In the genomic region with DNA sequence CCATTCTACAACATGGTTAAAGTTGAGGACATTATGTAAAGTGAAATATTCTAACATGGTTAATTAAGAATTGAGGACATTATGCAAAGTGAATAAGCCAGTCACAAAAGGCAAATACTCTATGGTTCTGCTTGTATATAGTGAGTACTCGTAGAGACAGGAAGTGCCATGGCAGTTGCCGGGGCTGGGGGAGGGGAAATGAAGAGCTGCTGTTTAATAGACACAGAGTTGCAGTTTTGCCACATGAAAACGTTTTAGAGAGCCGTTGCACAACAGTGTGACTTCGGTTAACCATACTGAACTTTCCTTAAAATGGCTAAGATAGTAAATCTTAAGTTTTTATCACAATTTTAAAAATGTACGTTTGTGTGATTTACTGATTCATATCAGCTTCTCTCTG, we compare ENCODE assay signal across 9 cellular contexts.
DNase-seq lines count a peak whose midpoint lies in the region; ATAC-seq and TF ChIP-seq lines count a peak whose summit lies in the region.
"Had no signal": no experiment of that assay in that cellular context is flagged by ENCODE, and none has a peak within 500 bp of the region (broad histone marks: within the 10 kb centered on the region; RNA-seq: fewer than 3 reads in every experiment).

No MANE protein-coding gene starts in this region.

- H3K9me3 ChIP-seq in esophagus squamous epithelium = no peaks in the 10 kb centered on the region

- intact Hi-C loops in activated CD4-positive, alpha-beta T cell treated with anti-CD3 and anti-CD28 coated beads, Interleukin-2, amount 10 ng/mL, durations not matched to agents 24 days and 14 days (cut with micrococcal nuclease) = loop anchor here (1.0 to 10.0 kb wide), 2 partner anchors 26 to 590 kb away; a partner anchor contains a TSS
- intact Hi-C loops in esophagus squamous epithelium (cut with DNase I) = no loop called here

- no peak for TF ChIP-seq POLR2A in esophagus squamous epithelium (IDR thresholded peaks at IDR 0.05)

- peaks cover 17% of the 10 kb centered on the region for H3K9me3 Mint-ChIP-seq in activated CD4-positive, alpha-beta T cell treated with anti-CD3 and anti-CD28 coated beads, Interleukin-2, amount 10 ng/mL, durations not matched to agents 24 days and 14 days

- H3K27me3 Mint-ChIP-seq in activated CD4-positive, alpha-beta T cell treated with anti-CD3 and anti-CD28 coated beads, Interleukin-2, amount 10 ng/mL, durations not matched to agents 24 days and 14 days = no peaks in the 10 kb centered on the region

- ATAC-seq in GM19035 (IDR thresholded peaks at IDR 0.05; ENCODE audit: unreplicated experiment) = no peak

- no peaks in the 10 kb centered on the region for H3K4me1 ChIP-seq in esophagus squamous epithelium

- H3K36me3 Mint-ChIP-seq in activated CD4-positive, alpha-beta T cell treated with anti-CD3 and anti-CD28 coated beads, Interleukin-2, amount 10 ng/mL, durations not matched to agents 24 days and 14 days (ENCODE audit: low read depth) = peaks cover 8% of the 10 kb centered on the region

- H3K27ac Mint-ChIP-seq in activated CD4-positive, alpha-beta T cell treated with anti-CD3 and anti-CD28 coated beads, Interleukin-2, amount 10 ng/mL, durations not matched to agents 24 days and 14 days = peak overlapping the region; percentile 17

- DNase-seq in NCI-H510A treated with DMSO at 0.1 percent for 48 hours (lab: John Stamatoyannopoulos, UW) = peak; percentile 27
- peak; percentile 89 for DNase-seq in activated CD4-positive, alpha-beta T cell treated with anti-CD3 and anti-CD28 coated beads, Interleukin-2, amount 10 ng/mL, durations not matched to agents 24 days and 14 days
- peak; percentile 59 for DNase-seq in effector CD4-positive, alpha-beta T cell
- peak; percentile 27 for DNase-seq in stimulated activated CD8-positive, alpha-beta memory T cell treated with anti-CD3 and anti-CD28 coated beads, Interleukin-4, amount 100 ng/mL, for 24 hours (ENCODE audit: low read depth)
- no peak for DNase-seq in dedifferentiated amniotic fluid mesenchymal stem cell (ENCODE audit: extremely low spot score)
- DNase-seq in OCI-M2 (lab: John Stamatoyannopoulos, UW; ENCODE audit: unreplicated experiment) = no peak
- no peak for DNase-seq in esophagus squamous epithelium (lab: John Stamatoyannopoulos, UW)
- DNase-seq: NCI-H82 had no signal

- no peak overlapping the region for H3K27ac ChIP-seq in esophagus squamous epithelium

- H3K36me3 ChIP-seq in esophagus squamous epithelium = no peaks in the 10 kb centered on the region

- H3K4me3 Mint-ChIP-seq in activated CD4-positive, alpha-beta T cell treated with anti-CD3 and anti-CD28 coated beads, Interleukin-2, amount 10 ng/mL, durations not matched to agents 24 days and 14 days = peak overlapping the region; percentile 54

- peaks cover 62% of the 10 kb centered on the region for H3K4me1 Mint-ChIP-seq in activated CD4-positive, alpha-beta T cell treated with anti-CD3 and anti-CD28 coated beads, Interleukin-2, amount 10 ng/mL, durations not matched to agents 24 days and 14 days

- 61 to 64% methylated on average over 6 of the region's 6 CpGs for WGBS in esophagus squamous epithelium, 2 donors

- no peaks in the 10 kb centered on the region for H3K27me3 ChIP-seq in esophagus squamous epithelium

- H3K4me3 ChIP-seq in esophagus squamous epithelium = no peak overlapping the region

- no peak for TF ChIP-seq CTCF in esophagus squamous epithelium (IDR thresholded peaks at IDR 0.05)

Comparison
In these comparisons a context has a peak if more than half of its experiments do, and no peak if none do; other contexts are left out.
1. DNase-seq: peak in NCI-H510A treated with DMSO at 0.1 percent for 48 hours (single experiment), activated CD4-positive, alpha-beta T cell treated with anti-CD3 and anti-CD28 coated beads, Interleukin-2, amount 10 ng/mL, durations not matched to agents 24 days and 14 days (single experiment), effector CD4-positive, alpha-beta T cell (single experiment) and stimulated activated CD8-positive, alpha-beta memory T cell treated with anti-CD3 and anti-CD28 coated beads, Interleukin-4, amount 100 ng/mL, for 24 hours (single experiment); none in dedifferentiated amniotic fluid mesenchymal stem cell (single experiment), OCI-M2 (single experiment) and esophagus squamous epithelium (single experiment).